ENCODE assay signal across 1 cellular context in genomic region chr1:22245100-22245650, GRCh38.
TF ChIP-seq lines count a peak whose summit lies in the region.

No MANE protein-coding gene starts in this region.

TF ChIP-seq in H1, 55 proteins besides CTCF, POLR2A, EP300 and RAD21:
- no peak for TF ChIP-seq ATF2 (IDR thresholded peaks at IDR 0.05; ENCODE audit: low read length)
- no peak for TF ChIP-seq SRF (IDR thresholded peaks at IDR 0.05; ENCODE audit: low read depth, low read length)
- no peak for TF ChIP-seq KDM4A (IDR thresholded peaks at IDR 0.05; ENCODE audit: low read depth, low read length, severe bottlenecking)
- no peak for TF ChIP-seq KDM1A (IDR thresholded peaks at IDR 0.05; ENCODE audit: borderline replicate concordance, low read length)
- TF ChIP-seq PHF8 (conservative IDR thresholded peaks at IDR 0.05; ENCODE audit: low read depth, low read length), result no peak
- no peak for TF ChIP-seq E2F6 (IDR thresholded peaks at IDR 0.05)
- TF ChIP-seq MAFK (IDR thresholded peaks at IDR 0.05; ENCODE audit: low read depth, low read length), result no peak
- TF ChIP-seq RNF2 (IDR thresholded peaks at IDR 0.05; ENCODE audit: borderline replicate concordance, low read depth, low read length, missing control alignments, poor library complexity, severe bottlenecking), result no peak
- TF ChIP-seq MAX (IDR thresholded peaks at IDR 0.05), result no peak
- TF ChIP-seq CHD7 (IDR thresholded peaks at IDR 0.05; ENCODE audit: insufficient replicate concordance, low read length), result no peak
- no peak for TF ChIP-seq RBBP5 (IDR thresholded peaks at IDR 0.05; ENCODE audit: borderline replicate concordance, low read depth, low read length)
- no peak for TF ChIP-seq GABPA (IDR thresholded peaks at IDR 0.05; ENCODE audit: borderline replicate concordance, insufficient read depth, low read length)
- TF ChIP-seq SIX5 (IDR thresholded peaks at IDR 0.05; ENCODE audit: low read depth, low read length), result no peak
- no peak for TF ChIP-seq YY1 (IDR thresholded peaks at IDR 0.05; ENCODE audit: low read depth, low read length)
- no peak for TF ChIP-seq BCL11A (IDR thresholded peaks at IDR 0.05; ENCODE audit: low read depth in 2 of 2, low read length in 2 of 2)
- TF ChIP-seq EGR1 (IDR thresholded peaks at IDR 0.05; ENCODE audit: borderline replicate concordance, low read depth, low read length), result no peak
- no peak for TF ChIP-seq SIN3A (conservative IDR thresholded peaks at IDR 0.05 in 1 of 2, IDR thresholded peaks at IDR 0.05 in 1 of 2; ENCODE audit: low read depth in 1 of 2, low read length in 2 of 2)
- no peak for TF ChIP-seq GTF2F1 (IDR thresholded peaks at IDR 0.05; ENCODE audit: borderline replicate concordance, low read depth, low read length)
- no peak for TF ChIP-seq ATF3 (IDR thresholded peaks at IDR 0.05; ENCODE audit: insufficient read depth, low read depth, low read length)
- no peak for TF ChIP-seq CBX5 (IDR thresholded peaks at IDR 0.05; ENCODE audit: low read depth, low read length)
